In the genomic region with DNA sequence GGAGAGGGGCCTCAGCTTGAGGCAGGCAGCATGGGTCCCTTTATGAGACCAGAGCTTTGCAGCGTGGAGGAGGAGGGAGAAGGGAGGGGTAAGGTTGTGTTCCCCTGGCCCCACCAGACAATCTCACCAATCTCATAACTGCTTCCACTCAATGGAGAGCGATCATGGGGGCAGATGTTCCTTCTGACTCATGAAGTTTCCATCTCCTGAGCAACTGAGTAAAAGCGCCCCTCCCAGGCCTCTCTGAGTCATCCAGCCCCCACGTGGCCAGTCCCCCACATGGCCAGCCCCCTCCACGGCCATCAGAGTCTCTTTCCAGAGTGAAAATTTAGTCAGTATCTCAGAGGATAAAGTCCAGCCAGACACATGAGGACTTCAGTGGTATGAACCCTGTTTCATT, we compare ENCODE assay signal across 12 cellular contexts. TPM values are rescaled to one million over a fixed set of nuclear protein-coding genes. Genes with fewer than 3 reads are reported as not detected.
DNase-seq lines count a peak whose midpoint lies in the region; ATAC-seq, FAIRE-seq and TF ChIP-seq lines count a peak whose summit lies in the region.
"Had no signal": no experiment of that assay in that cellular context is flagged by ENCODE, and none has a peak within 500 bp of the region (broad histone marks: within the 10 kb centered on the region; RNA-seq: fewer than 3 reads in every experiment).

No MANE protein-coding gene starts in this region.

- TF ChIP-seq POLR2A in K562 (conservative IDR thresholded peaks at IDR 0.05) = no peak

- no peaks in the 10 kb centered on the region for H3F3A ChIP-seq in PC-3 (ENCODE audit: low read length, unreplicated experiment)

- peaks cover 14% of the 10 kb centered on the region for H3K27me3 Mint-ChIP-seq in endothelial cell (ENCODE audit: unreplicated experiment)
- peaks cover under 1 to 10% (median 4%) of the 10 kb centered on the region in 5 donors for H3K27me3 Mint-ChIP-seq in naive thymus-derived CD8-positive, alpha-beta T cell

- TF ChIP-seq CTCF in GM12865 (IDR thresholded peaks at IDR 0.05; ENCODE audit: insufficient read depth, low read depth, low read length, missing control alignments) (no peak), PC-3 (conservative IDR thresholded peaks at IDR 0.05; ENCODE audit: low read depth, low read length) (no peak), K562 (IDR thresholded peaks at IDR 0.05 in 2 of 3, conservative IDR thresholded peaks at IDR 0.05 in 1 of 3; ENCODE audit: insufficient read depth in 2 of 3, low read depth in 1 of 3, low read length in 3 of 3) (no peak), endothelial cell (IDR thresholded peaks at IDR 0.05; ENCODE audit: unreplicated experiment) (no peak)

- no peak overlapping the region for H3K4me2 ChIP-seq in PC-3 (ENCODE audit: low read length)
- H3K4me2 ChIP-seq in K562 (ENCODE audit: insufficient read depth, low read length) = no peak overlapping the region

- no peak overlapping the region for H3K4me3 Mint-ChIP-seq in endothelial cell (ENCODE audit: unreplicated experiment)
- H3K4me3 Mint-ChIP-seq in naive thymus-derived CD8-positive, alpha-beta T cell = no peak overlapping the region
- H3K4me3 Mint-ChIP-seq: mesothelial cell of epicardium; T-helper 1 cell treated with Interleukin-12 subunit alpha and Interleukin-12 subunit beta and Interleukin-4 antibody, amounts not matched to agents 30 μg/mL and 1 μg/mL, for 36 hours had no signal

- intact Hi-C loops in PC-3 (cut with micrococcal nuclease) = loop anchor here (10.0 kb wide), 1 partner anchor 664 kb away; a partner anchor contains a TSS
- intact Hi-C loops in K562 (cut with micrococcal nuclease) = loop anchor here (10.0 kb wide), 2 partner anchors 684 to 1534 kb away; no protein-coding TSS in a partner anchor

- DNase-seq in GM12865 (ENCODE audit: low read depth) = peak; percentile 18
- no peak for DNase-seq in PC-3
- peak; percentile 31 to 68 (median 36) for DNase-seq in K562 (ENCODE audit: extremely low read depth in 1 of 4, low spot score in 3 of 4)
- DNase-seq in stimulated activated CD4-positive, alpha-beta T cell treated with anti-CD3 and anti-CD28 coated beads, Interleukin-1b, Interleukin-23, amount 100 ng/mL, for 4 hours (ENCODE audit: low read depth in 2 of 2) = peak; percentile 40 to 49
- no peak for DNase-seq in endothelial cell (ENCODE audit: low spot score)
- DNase-seq in NCI-H128 (lab: John Stamatoyannopoulos, UW; ENCODE audit: unreplicated experiment) = no peak
- DNase-seq in naive thymus-derived CD8-positive, alpha-beta T cell = no peak
- DNase-seq in HuH-7 (ENCODE audit: low spot score) = no peak
- DNase-seq: effector CD8-positive, alpha-beta T cell; NCI-H1436 treated with DMSO at 0.1 percent for 48 hours had no signal

- FAIRE-seq in K562 (lab: Jason Lieb, UNC) = no peak

- H3K79me2 ChIP-seq in PC-3 (ENCODE audit: low read length) = no peaks in the 10 kb centered on the region
- H3K79me2 ChIP-seq in K562 (ENCODE audit: control insufficient read depth, insufficient read depth, low read length) = no peaks in the 10 kb centered on the region

- H2AFZ ChIP-seq in PC-3 (ENCODE audit: low read length) = 0 out of 2 replicates have a peak overlapping the region, but pooled peaks have one; percentile 22
- H2AFZ ChIP-seq in K562 (ENCODE audit: low read depth, low read length) = no peak overlapping the region; the same call in 1 of the 2 replicates

- BruUV-seq in PC-3 (replicated peaks; lab: Mats Ljungman, UMichigan) (no TSS peak), K562 (replicated peaks; lab: Mats Ljungman, UMichigan) (no TSS peak)

- WGBS in K562 (ENCODE audit: insufficient coverage, low coverage, missing lambda C conversion rate) = 0% methylated on average over 5 of the region's 5 CpGs

- H3K36me3 Mint-ChIP-seq in endothelial cell (ENCODE audit: low read depth, unreplicated experiment) = no peaks in the 10 kb centered on the region
- H3K36me3 Mint-ChIP-seq in naive thymus-derived CD8-positive, alpha-beta T cell = no peaks in the 10 kb centered on the region
- H3K36me3 Mint-ChIP-seq: mesothelial cell of epicardium had no signal

- H4K20me1 ChIP-seq in PC-3 (ENCODE audit: low read length) (no peaks in the 10 kb centered on the region), K562 (replicated peaks; ENCODE audit: control insufficient read depth, insufficient read depth, low read length) (no peaks in the 10 kb centered on the region)

- H3K9me3 Mint-ChIP-seq in endothelial cell (ENCODE audit: unreplicated experiment) = no peaks in the 10 kb centered on the region
- H3K9me3 Mint-ChIP-seq in naive thymus-derived CD8-positive, alpha-beta T cell = no peaks in the 10 kb centered on the region
- H3K9me3 Mint-ChIP-seq: mesothelial cell of epicardium; T-helper 1 cell treated with Interleukin-12 subunit alpha and Interleukin-12 subunit beta and Interleukin-4 antibody, amounts not matched to agents 30 μg/mL and 1 μg/mL, for 36 hours had no signal

- POLR2A ChIA-PET in PC-3 (lab: Charles Lee; ENCODE audit: unreplicated experiment) = no interaction called here
- POLR2A ChIA-PET in K562 (lab: Yijun Ruan, JAX) = no interaction called here
- POLR2A ChIA-PET in naive thymus-derived CD8-positive, alpha-beta T cell (lab: Charles Lee) = no interaction called here

- TF ChIP-seq EP300 in K562 (IDR thresholded peaks at IDR 0.05; ENCODE audit: low read length) = no peak; the same call in 1 of the 2 replicates

- H3K4me3 ChIP-seq in GM12865 (ENCODE audit: low read depth, low read length) = no peak overlapping the region
- H3K4me3 ChIP-seq in PC-3 (ENCODE audit: low read length) = no peak overlapping the region
- H3K4me3 ChIP-seq in K562 = no peak overlapping the region

- H3K27ac ChIP-seq in PC-3 (ENCODE audit: low read length) (no peak overlapping the region), K562 (ENCODE audit: extremely low read depth, low read depth, low read length) (no peak overlapping the region)

- no peaks in the 10 kb centered on the region for H3K27me3 ChIP-seq in PC-3 (ENCODE audit: low read length)
- H3K27me3 ChIP-seq in K562 (ENCODE audit: control insufficient read depth in 2 of 2, insufficient read depth in 2 of 2, low read length in 2 of 2) = no peaks in the 10 kb centered on the region; a peak in 1 of 5 replicates

- TF ChIP-seq RAD21 in K562 (CRISPR knock-in tag; conservative IDR thresholded peaks at IDR 0.05 in 1 of 2, IDR thresholded peaks at IDR 0.05 in 1 of 2) = no peak

- H3K9me1 ChIP-seq in K562 (ENCODE audit: control insufficient read depth, insufficient read depth, low read length) = no peaks in the 10 kb centered on the region

- in situ Hi-C loops in K562 (cut with MboI) = loop anchor here (10.0 to 25.0 kb wide), 3 partner anchors 684 to 1322 kb away; no protein-coding TSS in a partner anchor

- no peaks in the 10 kb centered on the region for H3K9me2 ChIP-seq in PC-3 (replicated peaks; ENCODE audit: low read length)

- H3K9ac ChIP-seq in PC-3 (ENCODE audit: low read length) (no peak overlapping the region), K562 (ENCODE audit: insufficient read depth in 1 of 2, low read depth in 2 of 2, low read length in 2 of 2) (peak overlapping the region in 1 of 2 experiments; percentile 20; a peak in 1 of 4 replicates)

- H3K4me1 ChIP-seq in PC-3 (ENCODE audit: insufficient read depth, low read length) = peaks cover 5% of the 10 kb centered on the region
- no peaks in the 10 kb centered on the region; a peak in 1 of 5 replicates for H3K4me1 ChIP-seq in K562 (replicated peaks in 1 of 2; ENCODE audit: control insufficient read depth in 2 of 2, insufficient read depth in 2 of 2, low read length in 2 of 2)

- H3K36me3 ChIP-seq in PC-3 (ENCODE audit: low read depth, low read length) (no peaks in the 10 kb centered on the region), K562 (ENCODE audit: control insufficient read depth, insufficient read depth, low read length) (no peaks in the 10 kb centered on the region)

- no peaks in the 10 kb centered on the region for H3K9me3 ChIP-seq in PC-3 (ENCODE audit: low read length)
- no peaks in the 10 kb centered on the region for H3K9me3 ChIP-seq in K562 (replicated peaks; ENCODE audit: control insufficient read depth, insufficient read depth, low read depth, low read length)

- no peak overlapping the region for H3K27ac Mint-ChIP-seq in endothelial cell (ENCODE audit: unreplicated experiment)
- no peak overlapping the region for H3K27ac Mint-ChIP-seq in naive thymus-derived CD8-positive, alpha-beta T cell
- H3K27ac Mint-ChIP-seq: mesothelial cell of epicardium; T-helper 1 cell treated with Interleukin-12 subunit alpha and Interleukin-12 subunit beta and Interleukin-4 antibody, amounts not matched to agents 30 μg/mL and 1 μg/mL, for 36 hours had no signal

- CTCF ChIA-PET in PC-3 (lab: Charles Lee) = no interaction called here
- CTCF ChIA-PET in K562 (lab: Yijun Ruan, JAX; ENCODE audit: low intra/inter-chr PET ratio) = no interaction called here

- ATAC-seq in PC-3 (no peak), K562 (no peak; the same call in 1 of the 3 replicates)
- ATAC-seq in naive thymus-derived CD8-positive, alpha-beta T cell = no peak

- H3K4me1 Mint-ChIP-seq in endothelial cell (ENCODE audit: unreplicated experiment) = peaks cover 13% of the 10 kb centered on the region
- peaks cover 0 to 8% (median under 1%) of the 10 kb centered on the region in 4 donors for H3K4me1 Mint-ChIP-seq in naive thymus-derived CD8-positive, alpha-beta T cell
- H3K4me1 Mint-ChIP-seq: mesothelial cell of epicardium had no signal

RNA-seq across cellular contexts. Expression of a gene that starts 39.2 kb away (rescaled TPM):
- total RNA-seq in PC-3 (2014; rRNA removed) = 0.15 TPM in 1 of 2 replicates, not detected in the other
- 0.32 and 0.37 TPM in 2 replicates for total RNA-seq in K562 (2011; cell fraction: chromatin; rRNA removed; ENCODE audit: low replicate concordance)
- total RNA-seq in K562 (2011; cell fraction: nucleolus; rRNA removed) = under 0.01 TPM in 1 of 2 replicates, not detected in the other
- 0.23 and 0.29 TPM in 2 replicates for total RNA-seq in K562 (2011; cell fraction: nucleoplasm; rRNA removed)
- 0.14 and 0.16 TPM in 2 replicates for total RNA-seq in K562 (2014; rRNA removed)
- total RNA-seq in K562 (2014; rRNA removed; fragmentation: Illumina TruSeq; extraction: Trizol) = 0.18 and 0.45 TPM in 2 replicates
- 0.30 and 0.87 TPM in 2 replicates for total RNA-seq in K562 (2015; rRNA removed; fragmentation: Illumina TruSeq; extraction: Trizol)
- 0.33 and 0.42 TPM in 2 replicates for total RNA-seq in K562 (2021)
- polyA plus RNA-seq in K562 (2011; rRNA removed) = 0.12 and 0.53 TPM in 2 replicates
- polyA plus RNA-seq in K562 (2011; cell fraction: cytosol; rRNA removed) = 0.01 and 0.25 TPM in 2 replicates
- 0.14 and 0.77 TPM in 2 replicates for polyA plus RNA-seq in K562 (2011; cell fraction: nucleus; rRNA removed)
- polyA plus RNA-seq in K562 (2012) = 0.59 and 1.0 TPM in 2 replicates
- polyA plus RNA-seq in K562 (2014; fragmentation: Illumina TruSeq; extraction: Trizol) = 0.21 and 0.44 TPM in 2 replicates
- under 1 TPM; 0.28 to 0.55 TPM for polyA plus RNA-seq in K562 (2014; fragmentation: Nextera tagmentation; extraction: Ambion mirVana)
- 0.08 TPM in 2 replicates for polyA plus RNA-seq in K562 (2014; rRNA removed)
- 0.12 and 1.7 TPM in 2 replicates for polyA minus RNA-seq in K562 (2011; rRNA and poly(A)+ RNA removed)
- 0.76 TPM in 1 of 2 replicates, not detected in the other for polyA minus RNA-seq in K562 (2011; cell fraction: cytosol; rRNA and poly(A)+ RNA removed)
- under 0.01 and 1.2 TPM in 2 replicates for polyA minus RNA-seq in K562 (2011; cell fraction: nucleus; rRNA and poly(A)+ RNA removed)
- 1.1 TPM for total RNA-seq in endothelial cell (ENCODE audit: unreplicated experiment)
- 1 to 10 TPM; 8.9 to 9.4 TPM for total RNA-seq in naive thymus-derived CD8-positive, alpha-beta T cell
- polyA plus RNA-seq in naive thymus-derived CD8-positive, alpha-beta T cell = 1 to 10 TPM; 2.9 to 4.1 (median 3.0) TPM

Comparison
In these comparisons a context has a peak if more than half of its experiments do, and no peak if none do; other contexts are left out.
1. DNase-seq: peak in GM12865 (single experiment), K562 (4 of 4) and stimulated activated CD4-positive, alpha-beta T cell treated with anti-CD3 and anti-CD28 coated beads, Interleukin-1b, Interleukin-23, amount 100 ng/mL, for 4 hours (2 of 2); none in PC-3 (single experiment), endothelial cell (single experiment), NCI-H128 (single experiment), naive thymus-derived CD8-positive, alpha-beta T cell (0 of 10) and HuH-7 (single experiment).